In genomic region chr12:52539024-52539820, GRCh38 we compare ENCODE assay signal across 11 cellular contexts. TPM values are rescaled to one million over a fixed set of nuclear protein-coding genes. Genes with fewer than 3 reads are reported as not detected.
DNase-seq lines count a peak whose midpoint lies in the region; ATAC-seq and TF ChIP-seq lines count a peak whose summit lies in the region.
"Had no signal": no experiment of that assay in that cellular context is flagged by ENCODE, and none has a peak within 500 bp of the region (broad histone marks: within the 10 kb centered on the region; RNA-seq: fewer than 3 reads in every experiment).

No MANE protein-coding gene starts in this region.

- peak; percentile 68 for DNase-seq in AG20443 (ENCODE audit: low spot score)
- peak; percentile 85 for DNase-seq in M059J (ENCODE audit: low read depth)
- DNase-seq in RWPE1 (ENCODE audit: low spot score): peak; percentile 86
- peak; percentile 2 for DNase-seq in foreskin melanocyte
- DNase-seq in posterior vena cava (ENCODE audit: low spot score): no peak
- no peak for DNase-seq in activated CD8-positive, alpha-beta memory T cell treated with anti-CD3 and anti-CD28 coated beads for 24 hours
- DNase-seq: Caco-2, Kasumi-1 had no signal

- ATAC-seq in GM19324 (IDR thresholded peaks at IDR 0.05; ENCODE audit: low FRiP score, unreplicated experiment) (no peak), HG02973 (IDR thresholded peaks at IDR 0.05; ENCODE audit: unreplicated experiment) (no peak)
- ATAC-seq: right lobe of liver had no signal

- CTCF ChIA-PET in RWPE1 (lab: Yijun Ruan, JAX): interaction anchor here (0.6 to 0.9 kb wide), 4 partner anchors 22 to 438 kb away, joined by 3 to 5 read pairs (median 3); no protein-coding TSS in a partner anchor

- no peak for TF ChIP-seq CTCF in RWPE1 (conservative IDR thresholded peaks at IDR 0.05; ENCODE audit: low read depth)

- H3K27ac ChIP-seq in RWPE1: peak overlapping the region; percentile 86
- H3K27ac ChIP-seq: right lobe of liver had no signal

- POLR2A ChIA-PET in RWPE1 (lab: Yijun Ruan, JAX; ENCODE audit: low non-redundant PET): interaction anchor here (0.9 kb wide), 1 partner anchor 19 kb away, joined by 3 read pairs; the partner anchor contains the start of gene KRT5

- intact Hi-C loops in posterior vena cava (cut with DNase I): no loop called here

RNA-seq across cellular contexts. Expression of gene KRT71, which starts 13.7 kb away (rescaled TPM):
- total RNA-seq in M059J (2014; rRNA removed; shearing (Covaris generic)): not detected in 2 replicates
- not detected for total RNA-seq in posterior vena cava
- total RNA-seq: right lobe of liver had no signal

RNA-seq across cellular contexts. Expression of gene KRT5, which starts 19.0 kb away (rescaled TPM):
- not detected in 2 replicates for total RNA-seq in M059J (2014; rRNA removed; shearing (Covaris generic))
- not detected for total RNA-seq in posterior vena cava

RNA-seq across cellular contexts. Expression of gene KRT74, which starts 34.4 kb away (rescaled TPM):
- not detected in 2 replicates for total RNA-seq in M059J (2014; rRNA removed; shearing (Covaris generic))
- not detected for total RNA-seq in posterior vena cava
- total RNA-seq: Caco-2, right lobe of liver had no signal

RNA-seq across cellular contexts. Expression of gene KRT6A, which starts 46.2 kb away (rescaled TPM):
- total RNA-seq in M059J (2014; rRNA removed; shearing (Covaris generic)): not detected in 2 replicates
- not detected for total RNA-seq in posterior vena cava

Comparison
In these comparisons a context has a peak if more than half of its experiments do, and no peak if none do; other contexts are left out.
1. DNase-seq: peak in AG20443 (single experiment), M059J (single experiment), RWPE1 (single experiment) and foreskin melanocyte (single experiment); none in posterior vena cava (single experiment) and activated CD8-positive, alpha-beta memory T cell treated with anti-CD3 and anti-CD28 coated beads for 24 hours (single experiment).